In genomic region chr20:18138639-18139583, GRCh38 we compare ENCODE assay signal across 9 cellular contexts. TPM values are rescaled to one million over a fixed set of nuclear protein-coding genes. Genes with fewer than 3 reads are reported as not detected.
A peak's percentile ranks its signal among the peaks of the same experiment; 100 is the strongest.
DNase-seq lines count a peak whose midpoint lies in the region; ATAC-seq, FAIRE-seq and TF ChIP-seq lines count a peak whose summit lies in the region.
"Had no signal": no experiment of that assay in that cellular context is flagged by ENCODE, and none has a peak within 500 bp of the region (broad histone marks: within the 10 kb centered on the region; RNA-seq: fewer than 3 reads in every experiment).

No MANE protein-coding gene starts in this region.

- no peaks in the 10 kb centered on the region for H3K27me3 Mint-ChIP-seq in activated B cell treated with CpG ODN at 0.5 μM for 24 hours

- H3K9me3 Mint-ChIP-seq in activated B cell treated with CpG ODN at 0.5 μM for 24 hours = no peaks in the 10 kb centered on the region

- H3K4me1 ChIP-seq in small intestine (ENCODE audit: control insufficient read depth in 2 of 2, insufficient read depth in 1 of 2, low read depth in 1 of 2, low read length in 1 of 2) = peaks cover 3 to 14% of the 10 kb centered on the region in 2 donors

- no peak for TF ChIP-seq CTCF in activated B cell treated with CpG ODN at 0.5 μM for 24 hours (IDR thresholded peaks at IDR 0.05)

- 8 to 26% (median 24%) methylated on average over 7 of the region's 7 CpGs for WGBS in small intestine, 3 donors

- POLR2A ChIA-PET in activated B cell treated with CpG ODN at 0.5 μM for 24 hours (lab: Charles Lee) = interaction anchor here (0.6 to 2.0 kb wide), 11 partner anchors 7 to 569 kb away, joined by 3 to 17 read pairs (median 4); partner anchors contain the start of genes DSTN, DZANK1, POLR3F and RRBP1

- intact Hi-C loops in activated B cell treated with CpG ODN at 0.5 μM for 24 hours (cut with micrococcal nuclease) = loop anchor here (1.0 to 5.0 kb wide), 6 partner anchors 237 to 1564 kb away; partner anchors contain the start of genes DTD1 and SMIM26

- H3K27ac ChIP-seq in small intestine (ENCODE audit: low read depth in 1 of 2, low read length in 1 of 2) = peak overlapping the region; percentile 83 to 99

- no peaks in the 10 kb centered on the region for H3K27me3 ChIP-seq in small intestine (ENCODE audit: control insufficient read depth in 2 of 2, insufficient read depth in 2 of 2, low read length in 2 of 2)

- peak overlapping the region; percentile 90 for H3K4me3 Mint-ChIP-seq in activated B cell treated with CpG ODN at 0.5 μM for 24 hours

- H3K4me3 ChIP-seq in iPS-11a (ENCODE audit: low read depth, low read length) = peak overlapping the region; percentile 92
- H3K4me3 ChIP-seq in small intestine (ENCODE audit: low read depth in 1 of 2, low read length in 2 of 2) = peak overlapping the region; percentile 92 to 94

- H3K27ac Mint-ChIP-seq in activated B cell treated with CpG ODN at 0.5 μM for 24 hours = peak overlapping the region; percentile 87

- CTCF ChIA-PET in activated B cell treated with CpG ODN at 0.5 μM for 24 hours (lab: Charles Lee) = interaction anchor here (2.3 kb wide), 1 partner anchor 456 kb away, joined by 5 read pairs; the partner anchor contains the start of gene RRBP1

- no peaks in the 10 kb centered on the region for H3K9me3 ChIP-seq in small intestine (ENCODE audit: control insufficient read depth, low read depth)

- FAIRE-seq in small intestine (lab: Jason Lieb, UNC) = no peak
- FAIRE-seq: A204.1 had no signal

- peaks cover 23% of the 10 kb centered on the region for H3K4me1 Mint-ChIP-seq in activated B cell treated with CpG ODN at 0.5 μM for 24 hours

- no peak for ATAC-seq in activated B cell treated with CpG ODN at 0.5 μM for 24 hours (ENCODE audit: low read depth)
- no peak for ATAC-seq in HG03469 (IDR thresholded peaks at IDR 0.05; ENCODE audit: unreplicated experiment)
- no peak for ATAC-seq in GM18519 (IDR thresholded peaks at IDR 0.05; ENCODE audit: low FRiP score, unreplicated experiment)

- DNase-seq in DMS 273 (lab: John Stamatoyannopoulos, UW; ENCODE audit: unreplicated experiment) (peak; percentile 34), DMS 273 treated with DMSO at 0.1 percent for 48 hours (lab: John Stamatoyannopoulos, UW) (no peak), activated B cell treated with CpG ODN at 0.5 μM for 24 hours (no peak), small intestine (peak; percentile 94), SIG-M5 treated with dmso at 0.1 percent for 504 hours (lab: John Stamatoyannopoulos, UW; ENCODE audit: unreplicated experiment) (no peak)

- H3K36me3 Mint-ChIP-seq in activated B cell treated with CpG ODN at 0.5 μM for 24 hours (ENCODE audit: low read depth) = peaks cover 20% of the 10 kb centered on the region

- peaks cover 0 to 4% of the 10 kb centered on the region in 2 donors for H3K36me3 ChIP-seq in small intestine (ENCODE audit: control insufficient read depth in 2 of 2, insufficient read depth in 2 of 2, low read length in 2 of 2)

RNA-seq across cellular contexts. Expression of gene KAT14, which starts 1.2 kb away (rescaled TPM):
- total RNA-seq in activated B cell treated with CpG ODN at 0.5 μM for 24 hours = 14.9 and 15.6 TPM in 2 replicates
- 10 to 100 TPM; 11.8 to 16.8 (median 12.7) TPM for polyA plus RNA-seq in small intestine

RNA-seq across cellular contexts. Expression of gene PET117, which starts 1.2 kb away (rescaled TPM):
- 10.1 and 13.6 TPM in 2 replicates for total RNA-seq in activated B cell treated with CpG ODN at 0.5 μM for 24 hours
- 10 to 100 TPM; 17.4 to 28.9 (median 26.4) TPM for polyA plus RNA-seq in small intestine

Comparison
In these comparisons a context has a peak if more than half of its experiments do, and no peak if none do; other contexts are left out.
1. DNase-seq: peak in DMS 273 (single experiment) and small intestine (single experiment); none in DMS 273 treated with DMSO at 0.1 percent for 48 hours (single experiment), activated B cell treated with CpG ODN at 0.5 μM for 24 hours (single experiment) and SIG-M5 treated with dmso at 0.1 percent for 504 hours (single experiment).